ENCODE assay signal across 8 cellular contexts in the genomic region with DNA sequence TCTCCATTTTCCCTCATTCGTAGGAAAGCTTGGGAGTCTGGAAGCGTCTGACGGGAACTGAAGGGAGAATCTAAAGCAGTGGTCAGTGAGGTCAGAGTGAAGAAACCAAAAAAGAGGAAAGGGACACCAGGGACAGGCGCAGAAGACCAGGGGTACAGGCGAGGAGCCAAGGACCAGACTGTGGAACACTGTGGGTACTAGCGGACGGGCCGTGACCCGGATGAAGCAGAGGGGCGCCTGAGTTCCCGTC. TPM values are rescaled to one million over a fixed set of nuclear protein-coding genes. Genes with fewer than 3 reads are reported as not detected.
DNase-seq lines count a peak whose midpoint lies in the region; ATAC-seq and TF ChIP-seq lines count a peak whose summit lies in the region.

No MANE protein-coding gene starts in this region.

- ATAC-seq in naive B cell (ENCODE audit: low read depth in 2 of 2), result peak in 1 of 2 donors; percentile 71
- no peak for ATAC-seq in GM19455 (IDR thresholded peaks at IDR 0.05; ENCODE audit: unreplicated experiment)
- no peak for ATAC-seq in GM18520 (IDR thresholded peaks at IDR 0.05; ENCODE audit: unreplicated experiment)

- DNase-seq in AG09309 (ENCODE audit: low read depth), result no peak
- DNase-seq in cardiac fibroblast (ENCODE audit: low read depth in 2 of 2), result no peak
- DNase-seq in naive B cell, result no peak
- no peak for DNase-seq in NCI-H82 (lab: John Stamatoyannopoulos, UW)
- DNase-seq in retina, result no peak

- H3K4me3 ChIP-seq in AG09309 (ENCODE audit: control insufficient read depth, low read depth, low read length), result peak overlapping the region; percentile 83
- peak overlapping the region; percentile 85 for H3K4me3 ChIP-seq in HUES6 (ENCODE audit: low read depth, low read length)
- peak overlapping the region; percentile 78 to 100 for H3K4me3 ChIP-seq in cardiac fibroblast (replicated peaks in 1 of 2; ENCODE audit: low read depth in 2 of 2, low read length in 2 of 2)

- peaks cover 21% of the 10 kb centered on the region for H3K36me3 ChIP-seq in HUES6 (ENCODE audit: control insufficient read depth, insufficient read depth, low read length)

- peak overlapping the region; percentile 87 to 96 (median 92) for H3K4me3 Mint-ChIP-seq in naive B cell

- H3K27ac Mint-ChIP-seq in naive B cell, result peak overlapping the region; percentile 97 to 99 (median 98)

- peaks cover 17 to 26% (median 20%) of the 10 kb centered on the region in 3 donors for H3K4me1 Mint-ChIP-seq in naive B cell

- H3K27me3 Mint-ChIP-seq in naive B cell, result no peaks in the 10 kb centered on the region

- no peaks in the 10 kb centered on the region for H3K36me3 Mint-ChIP-seq in naive B cell

- no peaks in the 10 kb centered on the region for H3K9me3 ChIP-seq in HUES6 (ENCODE audit: control insufficient read depth, insufficient read depth, low read depth, low read length)

- H3K27ac ChIP-seq in HUES6 (ENCODE audit: low read depth, low read length), result peak overlapping the region; percentile 98

- H3K9ac ChIP-seq in HUES6 (ENCODE audit: low read length), result peak overlapping the region; percentile 74

- no peaks in the 10 kb centered on the region for H3K9me3 Mint-ChIP-seq in naive B cell

- TF ChIP-seq CTCF in AG09309 (IDR thresholded peaks at IDR 0.05; ENCODE audit: control insufficient read depth, insufficient read depth, low read depth, low read length, missing control alignments) (no peak), cardiac fibroblast (IDR thresholded peaks at IDR 0.05; ENCODE audit: low read depth, low read length) (no peak)

- H3K4me1 ChIP-seq in HUES6 (ENCODE audit: control insufficient read depth, insufficient read depth, low read length), result peaks cover 15% of the 10 kb centered on the region

- no peaks in the 10 kb centered on the region for H3K27me3 ChIP-seq in HUES6 (ENCODE audit: control insufficient read depth, insufficient read depth, low read length)

RNA-seq across cellular contexts. Expression of a gene that starts 0.2 kb away (rescaled TPM):
- polyA plus RNA-seq in naive B cell (ENCODE audit: low read depth in 6 of 6), result 10 to 100 TPM; 35.5 to 49.1 (median 42.0) TPM

RNA-seq across cellular contexts. Expression of a gene that starts 0.6 kb away (rescaled TPM):
- polyA plus RNA-seq in naive B cell (ENCODE audit: low read depth in 6 of 6), result 1 to 10 TPM; 1.1 to 3.9 (median 2.2) TPM

RNA-seq across cellular contexts. Expression of a gene that starts 34.7 kb away (rescaled TPM):
- polyA plus RNA-seq in naive B cell (ENCODE audit: low read depth in 6 of 6), result under 1 TPM in 2 of 6 donors, not detected in 4; 0.13 to 0.35 TPM

RNA-seq across cellular contexts. Expression of a gene that starts 35.2 kb away (rescaled TPM):
- polyA plus RNA-seq in naive B cell (ENCODE audit: low read depth in 6 of 6), result 100 to 1,000 TPM; 340 to 379 (median 354) TPM

RNA-seq across cellular contexts. Expression of a gene that starts 47.0 kb away (rescaled TPM):
- polyA plus RNA-seq in naive B cell (ENCODE audit: low read depth in 6 of 6), result 1 to 10 TPM in 3 of 6 donors, under 1 TPM in 3; 0.54 to 1.7 (median 1.2) TPM
